In the genomic region with DNA sequence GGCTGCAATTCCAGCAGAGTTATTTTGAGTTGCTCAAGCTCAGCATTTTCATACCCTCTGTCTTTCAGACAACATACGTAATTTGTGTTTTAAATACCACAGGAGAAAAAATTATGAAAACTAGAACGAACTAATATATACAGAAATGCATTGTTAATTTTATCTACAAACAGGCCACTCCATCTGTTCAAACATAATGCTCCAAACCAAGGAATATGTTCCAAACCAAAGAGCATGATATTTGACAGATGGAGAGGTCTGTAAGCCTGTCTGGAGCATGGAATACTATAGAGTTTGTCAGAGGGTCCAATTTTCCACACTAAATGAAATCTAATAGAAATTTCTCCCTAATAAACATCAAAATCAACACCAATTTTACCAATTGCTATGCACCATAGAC, we compare ENCODE assay signal across 18 cellular contexts.
DNase-seq lines count a peak whose midpoint lies in the region; ATAC-seq lines count a peak whose summit lies in the region.
"Had no signal": no experiment of that assay in that cellular context is flagged by ENCODE, and none has a peak within 500 bp of the region (broad histone marks: within the 10 kb centered on the region; RNA-seq: fewer than 3 reads in every experiment).

No MANE protein-coding gene starts in this region.

- H3K27me3 Mint-ChIP-seq in CD8-positive, alpha-beta memory T cell: no peaks in the 10 kb centered on the region
- H3K27me3 Mint-ChIP-seq: CD4-positive, alpha-beta T cell had no signal

- H3K36me3 ChIP-seq in CD8-positive, alpha-beta memory T cell (ENCODE audit: insufficient read depth, low read length): no peaks in the 10 kb centered on the region

- no peaks in the 10 kb centered on the region for H3K4me1 ChIP-seq in CD8-positive, alpha-beta memory T cell (ENCODE audit: insufficient read depth, low read length)
- H3K4me1 ChIP-seq: A549 had no signal

- no peaks in the 10 kb centered on the region for H3K4me1 Mint-ChIP-seq in CD8-positive, alpha-beta memory T cell
- H3K4me1 Mint-ChIP-seq: GM23338 had no signal

- no peak overlapping the region for H3K4me3 Mint-ChIP-seq in CD8-positive, alpha-beta memory T cell
- H3K4me3 Mint-ChIP-seq: CD4-positive, alpha-beta T cell; GM23338 had no signal

- no peak overlapping the region for H3K27ac ChIP-seq in CD8-positive, alpha-beta memory T cell (ENCODE audit: low read depth, low read length)
- H3K27ac ChIP-seq: 22Rv1, A549, C4-2B had no signal

- H3K27ac Mint-ChIP-seq in CD8-positive, alpha-beta memory T cell: no peak overlapping the region
- H3K27ac Mint-ChIP-seq: CD4-positive, alpha-beta T cell; GM23338 had no signal

- H3K36me3 Mint-ChIP-seq in CD8-positive, alpha-beta memory T cell: no peaks in the 10 kb centered on the region

- POLR2A ChIA-PET in CD8-positive, alpha-beta memory T cell (lab: Charles Lee): no interaction called here

- H3K9me3 Mint-ChIP-seq in CD8-positive, alpha-beta memory T cell: peaks cover 4 to 29% (median 8%) of the 10 kb centered on the region in 5 donors
- H3K9me3 Mint-ChIP-seq: CD4-positive, alpha-beta T cell; GM23338 had no signal

- no peaks in the 10 kb centered on the region for H3K27me3 ChIP-seq in CD8-positive, alpha-beta memory T cell (ENCODE audit: insufficient read depth, low read length, poor library complexity, severe bottlenecking)

- DNase-seq in NCI-H524 (lab: John Stamatoyannopoulos, UW) (peak; percentile 17 to 59), NCI-H524 treated with DMSO at 0.1 percent for 48 hours (lab: John Stamatoyannopoulos, UW) (no peak), NCI-H2171 treated with DMSO at 0.1 percent for 48 hours (lab: John Stamatoyannopoulos, UW) (peak; percentile 79), cerebellar cortex (ENCODE audit: low spot score) (peak; percentile 95), NCI-H82 (lab: John Stamatoyannopoulos, UW) (no peak), cortex of kidney (lab: John Stamatoyannopoulos, UW) (no peak)
- DNase-seq in CD8-positive, alpha-beta memory T cell: no peak
- DNase-seq: AML-193; Calu3; CD4-positive, alpha-beta T cell; GDM1; HCEC 1CT; IMR-90 had no signal

- no peak for ATAC-seq in HG03039 (IDR thresholded peaks at IDR 0.05; ENCODE audit: unreplicated experiment)
- ATAC-seq: A549, GM23338 had no signal

- H3K9me3 ChIP-seq in CD8-positive, alpha-beta memory T cell (ENCODE audit: low read length): no peaks in the 10 kb centered on the region
- H3K9me3 ChIP-seq: A549 had no signal

- CTCF ChIA-PET in CD8-positive, alpha-beta memory T cell (lab: Charles Lee): no interaction called here

- H3K4me3 ChIP-seq in CD8-positive, alpha-beta memory T cell (ENCODE audit: low read length): no peak overlapping the region
- H3K4me3 ChIP-seq: A549, GM23338 had no signal

Comparison
In these comparisons a context has a peak if more than half of its experiments do, and no peak if none do; other contexts are left out.
1. DNase-seq: peak in NCI-H524 (2 of 2), NCI-H2171 treated with DMSO at 0.1 percent for 48 hours (single experiment) and cerebellar cortex (single experiment); none in NCI-H524 treated with DMSO at 0.1 percent for 48 hours (single experiment), NCI-H82 (single experiment), cortex of kidney (single experiment) and CD8-positive, alpha-beta memory T cell (0 of 5).